14 cellular contexts compared by ENCODE assay signal in genomic region chr5:91125916-91126315, GRCh38.
DNase-seq lines count a peak whose midpoint lies in the region; ATAC-seq and TF ChIP-seq lines count a peak whose summit lies in the region.
"Had no signal": no experiment of that assay in that cellular context is flagged by ENCODE, and none has a peak within 500 bp of the region (broad histone marks: within the 10 kb centered on the region; RNA-seq: fewer than 3 reads in every experiment).

No MANE protein-coding gene starts in this region.

- no peaks in the 10 kb centered on the region for H3K36me3 Mint-ChIP-seq in stimulated activated effector memory CD8-positive, alpha-beta T cell treated with anti-CD3 and anti-CD28 coated beads, Interleukin-12 subunit alpha, Interleukin-12 subunit beta, amount 100 ng/mL, for 72 hours

- H3K9me3 ChIP-seq in heart left ventricle: no peaks in the 10 kb centered on the region
- H3K9me3 ChIP-seq in muscle layer of duodenum (ENCODE audit: control insufficient read depth in 1 of 2, low read length in 2 of 2): no peaks in the 10 kb centered on the region
- no peaks in the 10 kb centered on the region for H3K9me3 ChIP-seq in upper lobe of left lung

- H3K4me3 ChIP-seq in heart left ventricle: no peak overlapping the region
- H3K4me3 ChIP-seq in astrocyte of the cerebellum (ENCODE audit: low read depth, low read length): no peak overlapping the region
- H3K4me3 ChIP-seq in muscle layer of duodenum (ENCODE audit: low read depth in 1 of 2, low read length in 2 of 2): no peak overlapping the region
- H3K4me3 ChIP-seq in upper lobe of left lung: no peak overlapping the region

- TF ChIP-seq EP300 in upper lobe of left lung (IDR thresholded peaks at IDR 0.05): no peak

- H3K9me3 Mint-ChIP-seq in stimulated activated effector memory CD8-positive, alpha-beta T cell treated with anti-CD3 and anti-CD28 coated beads, Interleukin-12 subunit alpha, Interleukin-12 subunit beta, amount 100 ng/mL, for 72 hours: no peaks in the 10 kb centered on the region

- intact Hi-C loops in heart left ventricle (cut with DNase I): no loop called here
- intact Hi-C loops in left ventricle myocardium superior (cut with micrococcal nuclease): no loop called here

- ATAC-seq in heart left ventricle (no peak), left ventricle myocardium superior (no peak), upper lobe of left lung (ENCODE audit: low FRiP score in 2 of 2) (no peak), HG03159 (IDR thresholded peaks at IDR 0.05; ENCODE audit: unreplicated experiment) (no peak)
- no peak for ATAC-seq in stimulated activated effector memory CD8-positive, alpha-beta T cell treated with anti-CD3 and anti-CD28 coated beads, Interleukin-12 subunit alpha, Interleukin-12 subunit beta, amount 100 ng/mL, for 72 hours

- no peak overlapping the region for H3K4me3 Mint-ChIP-seq in stimulated activated effector memory CD8-positive, alpha-beta T cell treated with anti-CD3 and anti-CD28 coated beads, Interleukin-12 subunit alpha, Interleukin-12 subunit beta, amount 100 ng/mL, for 72 hours

- no peaks in the 10 kb centered on the region for H3K36me3 ChIP-seq in heart left ventricle
- H3K36me3 ChIP-seq in muscle layer of duodenum (ENCODE audit: control insufficient read depth in 1 of 2, insufficient read depth in 2 of 2, low read length in 2 of 2): no peaks in the 10 kb centered on the region
- no peaks in the 10 kb centered on the region for H3K36me3 ChIP-seq in upper lobe of left lung
- H3K36me3 ChIP-seq: brain microvascular endothelial cell had no signal

- no peaks in the 10 kb centered on the region for H3K4me1 Mint-ChIP-seq in stimulated activated effector memory CD8-positive, alpha-beta T cell treated with anti-CD3 and anti-CD28 coated beads, Interleukin-12 subunit alpha, Interleukin-12 subunit beta, amount 100 ng/mL, for 72 hours

- no peaks in the 10 kb centered on the region for H3K27me3 ChIP-seq in heart left ventricle
- no peaks in the 10 kb centered on the region for H3K27me3 ChIP-seq in muscle layer of duodenum (ENCODE audit: low read depth, low read length)
- H3K27me3 ChIP-seq in upper lobe of left lung: no peaks in the 10 kb centered on the region
- H3K27me3 ChIP-seq: brain microvascular endothelial cell had no signal

- H3K4me1 ChIP-seq in heart left ventricle (peaks cover 0 to 70% (median 25%) of the 10 kb centered on the region in 12 donors), muscle layer of duodenum (ENCODE audit: control insufficient read depth in 1 of 2, insufficient read depth in 2 of 2, low read length in 2 of 2) (peaks cover 22 to 40% of the 10 kb centered on the region in 2 donors), upper lobe of left lung (peaks cover 24 to 55% (median 30%) of the 10 kb centered on the region in 4 donors)

- H3K27ac ChIP-seq in heart left ventricle (peak overlapping the region in 8 of 12 donors; percentile 30 to 70 (median 64)), muscle layer of duodenum (ENCODE audit: low read length) (peak overlapping the region; percentile 74), upper lobe of left lung (peak overlapping the region in 3 of 4 donors; percentile 51 to 73 (median 65))
- H3K27ac ChIP-seq: brain microvascular endothelial cell had no signal

- in situ Hi-C loops in astrocyte of the cerebellum (cut with HindIII; ENCODE audit: low sequenced_read_pairs): loop anchor here (5.0 kb wide), 1 partner anchor 86 kb away; no protein-coding TSS in a partner anchor

- no peak for TF ChIP-seq CTCF in heart left ventricle (IDR thresholded peaks at IDR 0.05)
- TF ChIP-seq CTCF in astrocyte of the cerebellum (IDR thresholded peaks at IDR 0.05; ENCODE audit: low read depth, low read length, missing control alignments): no peak
- TF ChIP-seq CTCF in upper lobe of left lung (IDR thresholded peaks at IDR 0.05): no peak

- H3K27ac Mint-ChIP-seq in stimulated activated effector memory CD8-positive, alpha-beta T cell treated with anti-CD3 and anti-CD28 coated beads, Interleukin-12 subunit alpha, Interleukin-12 subunit beta, amount 100 ng/mL, for 72 hours: no peak overlapping the region

- DNase-seq in heart left ventricle (no peak), left ventricle myocardium superior (no peak), astrocyte of the cerebellum (ENCODE audit: low read depth) (peak; percentile 24), upper lobe of left lung (no peak)
- DNase-seq in effector CD4-positive, alpha-beta T cell: no peak
- no peak for DNase-seq in stimulated activated effector memory CD8-positive, alpha-beta T cell treated with anti-CD3 and anti-CD28 coated beads, Interleukin-12 subunit alpha, Interleukin-12 subunit beta, amount 100 ng/mL, for 72 hours (ENCODE audit: low spot score in 2 of 2)
- DNase-seq: activated CD4-positive, alpha-beta T cell treated with anti-CD3 and anti-CD28 coated beads for 4 hours; AML-193; DMS53; left colon; T-helper 2 cell had no signal

- 66 to 84% (median 75%) methylated on average over 1 of the region's 1 CpG for WGBS in heart left ventricle, 4 donors
- WGBS in upper lobe of left lung, 2 donors: 68 to 71% methylated on average over 1 of the region's 1 CpG

- TF ChIP-seq POLR2A in heart left ventricle (IDR thresholded peaks at IDR 0.05) (no peak), upper lobe of left lung (IDR thresholded peaks at IDR 0.05) (no peak)
